19 cellular contexts compared by ENCODE assay signal in the genomic region with DNA sequence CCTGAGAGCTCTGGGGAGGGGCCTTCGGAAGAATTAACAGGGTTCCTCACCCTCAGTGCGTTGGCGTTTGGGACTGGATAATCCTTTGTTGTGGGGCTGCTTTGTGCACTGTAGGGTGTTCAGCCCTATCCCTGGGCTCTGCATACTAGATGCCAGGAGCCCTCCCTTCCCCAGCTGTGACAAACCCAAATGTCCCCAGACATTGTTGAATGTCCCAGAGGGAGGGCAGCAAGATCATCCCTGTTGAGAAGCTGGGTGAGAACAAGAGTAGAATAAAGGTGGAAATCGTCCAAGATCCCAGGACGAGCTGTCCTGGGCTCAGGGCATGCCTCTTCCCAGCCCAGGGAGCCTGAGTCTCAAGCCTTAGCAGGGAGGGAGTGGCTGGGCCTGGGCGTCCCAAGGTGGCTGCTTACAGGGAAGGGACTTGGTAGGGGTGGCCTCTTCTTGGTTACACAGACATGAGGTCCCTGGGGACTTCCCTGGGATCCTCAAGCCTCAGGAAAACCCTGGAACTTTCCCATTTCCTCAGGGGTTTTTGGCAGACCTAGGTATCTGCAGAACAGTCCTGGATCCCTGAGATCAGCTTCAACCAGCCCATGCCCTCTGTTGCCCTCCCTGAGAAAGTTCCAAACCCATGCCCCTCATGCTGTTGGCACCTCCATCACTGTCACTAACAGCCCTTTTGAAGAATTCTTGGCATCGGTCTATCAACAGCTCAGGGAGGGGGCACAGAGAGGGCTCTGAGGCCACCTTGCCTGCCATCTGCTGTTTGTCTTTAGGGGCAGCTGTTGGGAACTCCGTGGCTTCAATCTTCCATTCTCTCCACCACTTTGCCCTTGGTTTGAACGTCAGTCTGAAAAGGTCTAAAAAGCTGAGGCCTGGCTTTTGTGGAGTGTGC. TPM values are rescaled to one million over a fixed set of nuclear protein-coding genes. Genes with fewer than 3 reads are reported as not detected.
DNase-seq lines count a peak whose midpoint lies in the region; ATAC-seq and TF ChIP-seq lines count a peak whose summit lies in the region.
"Had no signal": no experiment of that assay in that cellular context is flagged by ENCODE, and none has a peak within 500 bp of the region (broad histone marks: within the 10 kb centered on the region; RNA-seq: fewer than 3 reads in every experiment).

No MANE protein-coding gene starts in this region.

- H3K27me3 ChIP-seq in right atrium auricular region: no peaks in the 10 kb centered on the region

- intact Hi-C loops in Right ventricle myocardium inferior (cut with DNase I) (no loop called here), left cardiac atrium (cut with DNase I) (no loop called here)

- H3K27ac ChIP-seq in right atrium auricular region: no peak overlapping the region
- H3K27ac ChIP-seq: KMS-11, SJSA1 had no signal

- H3K4me3 ChIP-seq in right atrium auricular region: no peak overlapping the region
- H3K4me3 ChIP-seq: SJSA1 had no signal

- peak; percentile 48 for ATAC-seq in Right ventricle myocardium inferior
- peak; percentile 73 to 78 for ATAC-seq in left cardiac atrium
- ATAC-seq in GM19035 (IDR thresholded peaks at IDR 0.05; ENCODE audit: unreplicated experiment): no peak
- ATAC-seq: HCT116 had no signal

- peaks cover 0 to 11% of the 10 kb centered on the region in 2 donors for H3K4me1 ChIP-seq in right atrium auricular region
- H3K4me1 ChIP-seq: SJSA1 had no signal

- DNase-seq in Right ventricle myocardium inferior (ENCODE audit: missing footprints) (no peak), right atrium auricular region (ENCODE audit: low spot score) (no peak), NCI-H69 (lab: John Stamatoyannopoulos, UW) (peak; percentile 73), left cardiac atrium (no peak), NCI-H226 (no peak), NCI-H2081 treated with DMSO at 0.1 percent for 48 hours (lab: John Stamatoyannopoulos, UW) (no peak), HT-29 (ENCODE audit: low spot score) (no peak)
- DNase-seq: activated CD4-positive, alpha-beta T cell treated with anti-CD3 and anti-CD28 coated beads for 48 hours; activated effector memory CD4-positive, alpha-beta T cell treated with anti-CD3 and anti-CD28 coated beads, Interleukin-2, amount 50 U/mL, for 16 hours; amygdala; CD4-positive, CD25-positive, alpha-beta regulatory T cell; midbrain; NCI-H187 treated with DMSO at 0.1 percent for 48 hours; stimulated activated CD4-positive, alpha-beta T cell treated with anti-CD3 and anti-CD28 coated beads, Interleukin-4, amount 100 ng/mL, for 24 hours had no signal

- TF ChIP-seq CTCF in right atrium auricular region (IDR thresholded peaks at IDR 0.05): peak in 1 of 2 donors; percentile 25

- H3K36me3 ChIP-seq in right atrium auricular region: no peaks in the 10 kb centered on the region
- H3K36me3 ChIP-seq: SJSA1 had no signal

- H3K9me3 ChIP-seq in right atrium auricular region: no peaks in the 10 kb centered on the region
- H3K9me3 ChIP-seq: SJSA1 had no signal

RNA-seq across cellular contexts. Expression of a gene that starts 53.7 kb away (rescaled TPM):
- 0.08 TPM for total RNA-seq in Right ventricle myocardium inferior
- total RNA-seq in right atrium auricular region: 1 to 10 TPM; 1.3 to 3.2 TPM
- total RNA-seq in left cardiac atrium: 1 to 10 TPM; 2.4 to 3.5 TPM
- total RNA-seq in HT-29 (2014; rRNA removed; shearing (Covaris generic)): 1.1 and 1.7 TPM in 2 replicates
- total RNA-seq: skeletal muscle tissue had no signal
